ENCODE assay signal across 1 cellular context in the genomic region with DNA sequence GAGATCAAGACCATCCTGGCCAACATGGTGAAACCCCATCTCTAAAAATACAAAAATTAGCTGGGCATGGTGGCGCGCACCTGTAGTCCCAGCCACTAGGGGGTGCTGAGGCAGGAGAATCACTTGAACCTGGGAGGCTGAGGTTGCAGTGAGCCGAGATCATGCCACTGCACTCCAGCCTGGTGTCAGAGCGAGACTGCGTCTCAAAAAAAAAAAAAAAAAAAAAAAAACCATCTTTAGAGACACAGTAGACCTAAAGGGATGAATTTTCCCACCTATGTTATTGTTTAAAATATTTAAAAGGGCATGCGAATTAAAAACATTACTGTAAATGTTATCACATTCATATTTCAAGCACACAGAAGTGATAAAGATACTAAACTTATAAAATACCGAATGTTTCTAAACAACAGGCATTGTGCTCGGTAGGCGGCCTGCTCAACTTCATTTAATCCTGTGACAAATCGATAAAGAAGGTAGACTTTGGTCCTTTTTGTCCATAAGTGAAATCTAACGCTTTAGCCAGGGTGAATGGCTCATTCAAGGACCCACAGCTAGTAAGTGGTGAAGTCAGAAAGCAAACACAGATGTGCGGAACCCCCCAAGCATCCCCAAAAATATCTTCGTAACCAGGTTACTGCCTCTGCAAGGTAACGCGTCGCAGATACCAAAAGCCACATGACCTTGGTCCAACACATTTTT.
TF ChIP-seq lines count a peak whose summit lies in the region.

No MANE protein-coding gene starts in this region.

TF ChIP-seq in A549, 52 proteins besides CTCF, POLR2A, EP300 and RAD21 (continued from another document):
- TF ChIP-seq HOXB5 (CRISPR knock-in tag; IDR thresholded peaks at IDR 0.05): no peak
- TF ChIP-seq EHMT2 (IDR thresholded peaks at IDR 0.05; ENCODE audit: low read depth): no peak
